In the genomic region with DNA sequence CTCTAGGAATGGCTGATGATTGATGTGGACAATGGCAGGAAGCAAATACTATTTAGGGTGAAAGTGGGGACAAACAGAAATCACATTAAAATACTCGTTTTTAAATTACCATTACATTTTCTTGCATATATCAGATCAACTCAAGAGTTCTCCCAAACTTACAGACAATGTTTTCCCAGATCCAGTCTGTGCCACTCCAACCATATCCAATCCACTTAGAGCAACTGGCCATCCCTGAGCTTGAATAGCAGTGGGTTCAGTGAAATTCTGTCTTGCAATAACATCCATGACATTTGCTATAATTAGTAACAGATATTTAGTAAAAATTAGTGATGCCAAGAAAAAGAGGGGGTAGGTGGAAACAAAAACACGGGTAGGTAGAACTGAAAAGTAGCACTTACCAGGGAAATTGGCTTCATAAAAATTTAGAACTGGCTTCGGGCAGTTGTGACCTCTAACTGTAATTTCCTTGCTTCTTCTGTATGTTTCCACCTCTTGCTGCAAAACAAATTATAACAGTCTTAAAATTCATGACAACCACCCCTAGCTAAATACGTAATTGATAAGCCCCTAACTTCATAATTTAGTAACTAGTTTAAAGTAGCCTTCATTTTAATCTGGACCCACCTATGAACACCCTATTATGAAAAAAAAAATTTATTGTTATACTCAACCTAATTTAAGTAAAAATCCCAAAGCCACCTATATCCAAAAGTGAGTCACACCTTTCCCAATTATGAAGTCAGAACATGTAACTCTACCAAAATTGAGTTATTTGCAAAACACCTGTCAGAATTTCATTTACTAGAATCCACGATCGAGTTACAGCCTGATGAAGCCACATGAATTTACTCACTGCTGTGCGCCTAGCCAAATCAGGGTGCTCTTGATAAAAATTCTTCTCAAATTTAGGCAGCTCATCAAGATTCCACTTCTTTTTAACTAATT, we compare ENCODE assay signal across 8 cellular contexts. TPM values are rescaled to one million over a fixed set of nuclear protein-coding genes. Genes with fewer than 3 reads are reported as not detected.
DNase-seq lines count a peak whose midpoint lies in the region; ATAC-seq, FAIRE-seq and TF ChIP-seq lines count a peak whose summit lies in the region.

No MANE protein-coding gene starts in this region.

- no peak for DNase-seq in RWPE2 (ENCODE audit: low spot score)
- no peak for DNase-seq in esophagus muscularis mucosa (ENCODE audit: extremely low spot score)
- no peak for DNase-seq in progenitor cell of endocrine pancreas (ENCODE audit: low spot score, unreplicated experiment)
- DNase-seq in GM19239 (ENCODE audit: insufficient read length, low spot score), result no peak
- no peak for DNase-seq in NCI-H510A treated with DMSO at 0.1 percent for 48 hours (lab: John Stamatoyannopoulos, UW)
- DNase-seq in mucosa of gallbladder (ENCODE audit: low spot score), result no peak

- peaks cover 37% of the 10 kb centered on the region for H3K4me1 Mint-ChIP-seq in progenitor cell of endocrine pancreas (ENCODE audit: low read depth)

- H3K27me3 ChIP-seq in DOHH2 (ENCODE audit: control insufficient read depth, low read length) (no peaks in the 10 kb centered on the region), RWPE2 (ENCODE audit: insufficient read depth, poor library complexity, severe bottlenecking) (no peaks in the 10 kb centered on the region), esophagus muscularis mucosa (no peaks in the 10 kb centered on the region)

- H3K9me2 ChIP-seq in DOHH2 (replicated peaks; ENCODE audit: control insufficient read depth, low read length), result no peaks in the 10 kb centered on the region

- peak overlapping the region; percentile 100 for H3K27ac Mint-ChIP-seq in progenitor cell of endocrine pancreas

- H3K36me3 Mint-ChIP-seq in progenitor cell of endocrine pancreas (ENCODE audit: insufficient read depth), result peaks cover 55% of the 10 kb centered on the region

- FAIRE-seq in GM19239 (lab: Jason Lieb, UNC), result no peak

- peaks cover 91% of the 10 kb centered on the region for H3K79me2 ChIP-seq in DOHH2 (ENCODE audit: control insufficient read depth, low read length)

- H3K9me3 ChIP-seq in DOHH2 (ENCODE audit: control insufficient read depth, insufficient read depth, low read length) (no peaks in the 10 kb centered on the region), RWPE2 (ENCODE audit: severe bottlenecking) (no peaks in the 10 kb centered on the region), esophagus muscularis mucosa (no peaks in the 10 kb centered on the region)

- intact Hi-C loops in esophagus muscularis mucosa (cut with DNase I), result loop anchor here (5.0 kb wide), 1 partner anchor 148 kb away; no protein-coding TSS in a partner anchor

- no peak for TF ChIP-seq CTCF in DOHH2 (IDR thresholded peaks at IDR 0.05; ENCODE audit: low read depth, low read length, poor library complexity, severe bottlenecking)
- TF ChIP-seq CTCF in RWPE2 (IDR thresholded peaks at IDR 0.05; ENCODE audit: poor library complexity, severe bottlenecking), result no peak
- no peak for TF ChIP-seq CTCF in esophagus muscularis mucosa (IDR thresholded peaks at IDR 0.05)
- TF ChIP-seq CTCF in progenitor cell of endocrine pancreas (IDR thresholded peaks at IDR 0.05; ENCODE audit: unreplicated experiment), result no peak

- no peaks in the 10 kb centered on the region for H3K9me3 Mint-ChIP-seq in progenitor cell of endocrine pancreas (ENCODE audit: low read depth)

- peaks cover 64% of the 10 kb centered on the region for H3F3A ChIP-seq in DOHH2 (ENCODE audit: control insufficient read depth, insufficient read depth)

- peak overlapping the region; percentile 93 for H3K4me2 ChIP-seq in DOHH2 (ENCODE audit: low read length)

- WGBS in esophagus muscularis mucosa, result 25% methylated on average over 7 of the region's 7 CpGs

- H3K27ac ChIP-seq in DOHH2 (ENCODE audit: low read depth, low read length) (peak overlapping the region; percentile 89), RWPE2 (ENCODE audit: poor library complexity, severe bottlenecking) (peak overlapping the region; percentile 92), esophagus muscularis mucosa (replicated peaks in 1 of 4) (peak overlapping the region; percentile 99 to 100 (median 99))

- peak overlapping the region; percentile 98 for H3K4me3 Mint-ChIP-seq in progenitor cell of endocrine pancreas (ENCODE audit: low read depth)

- H4K20me1 ChIP-seq in DOHH2 (ENCODE audit: control insufficient read depth, insufficient read depth, low read depth, low read length), result peaks cover 58% of the 10 kb centered on the region

- peaks cover 90% of the 10 kb centered on the region for H3K36me3 ChIP-seq in DOHH2 (ENCODE audit: control insufficient read depth, low read length)
- peaks cover 82% of the 10 kb centered on the region for H3K36me3 ChIP-seq in RWPE2 (ENCODE audit: low read depth)
- peaks cover 51 to 63% (median 58%) of the 10 kb centered on the region in 4 donors for H3K36me3 ChIP-seq in esophagus muscularis mucosa

- TF ChIP-seq POLR2A in esophagus muscularis mucosa (IDR thresholded peaks at IDR 0.05; ENCODE audit: low read depth), result no peak

- no peak for TF ChIP-seq EP300 in esophagus muscularis mucosa (IDR thresholded peaks at IDR 0.05)

- ATAC-seq in RWPE2 (ENCODE audit: low read depth), result no peak
- ATAC-seq in HG02759 (IDR thresholded peaks at IDR 0.05; ENCODE audit: unreplicated experiment), result no peak

- H3K4me1 ChIP-seq in DOHH2 (ENCODE audit: control insufficient read depth, low read length), result peaks cover 70% of the 10 kb centered on the region
- H3K4me1 ChIP-seq in RWPE2 (ENCODE audit: insufficient read depth, poor library complexity, severe bottlenecking), result peaks cover 25% of the 10 kb centered on the region
- peaks cover 55 to 72% (median 70%) of the 10 kb centered on the region in 4 donors for H3K4me1 ChIP-seq in esophagus muscularis mucosa

- H3K4me3 ChIP-seq in DOHH2 (ENCODE audit: low read length), result peak overlapping the region; percentile 100
- H3K4me3 ChIP-seq in RWPE2 (ENCODE audit: severe bottlenecking), result peak overlapping the region; percentile 85
- peak overlapping the region; percentile 77 to 94 (median 90) for H3K4me3 ChIP-seq in esophagus muscularis mucosa

- no peaks in the 10 kb centered on the region for H3K27me3 Mint-ChIP-seq in progenitor cell of endocrine pancreas

RNA-seq across cellular contexts. Expression of a gene that starts 2.0 kb away (rescaled TPM):
- total RNA-seq in esophagus muscularis mucosa (100 to 1,000 TPM; 422 to 728 (median 528) TPM), progenitor cell of endocrine pancreas (918 and 925 TPM in 2 replicates), mucosa of gallbladder (815 TPM)

RNA-seq across cellular contexts. Expression of a gene that starts 2.7 kb away (rescaled TPM):
- 10 to 100 TPM; 24.6 to 39.5 (median 34.8) TPM for total RNA-seq in esophagus muscularis mucosa
- total RNA-seq in progenitor cell of endocrine pancreas, result 102 and 108 TPM in 2 replicates
- 29.7 TPM for total RNA-seq in mucosa of gallbladder

RNA-seq across cellular contexts. Expression of a gene that starts 7.2 kb away (rescaled TPM):
- total RNA-seq in esophagus muscularis mucosa (1 to 10 TPM; 3.2 to 5.0 (median 3.3) TPM), progenitor cell of endocrine pancreas (33.1 and 33.7 TPM in 2 replicates), mucosa of gallbladder (16.9 TPM)

RNA-seq across cellular contexts. Expression of a gene that starts 55.2 kb away (rescaled TPM):
- total RNA-seq in esophagus muscularis mucosa, result 1 to 10 TPM; 2.9 to 6.6 (median 4.2) TPM
- not detected in 2 replicates for total RNA-seq in progenitor cell of endocrine pancreas
- total RNA-seq in mucosa of gallbladder, result 8.3 TPM
